In the genomic region with DNA sequence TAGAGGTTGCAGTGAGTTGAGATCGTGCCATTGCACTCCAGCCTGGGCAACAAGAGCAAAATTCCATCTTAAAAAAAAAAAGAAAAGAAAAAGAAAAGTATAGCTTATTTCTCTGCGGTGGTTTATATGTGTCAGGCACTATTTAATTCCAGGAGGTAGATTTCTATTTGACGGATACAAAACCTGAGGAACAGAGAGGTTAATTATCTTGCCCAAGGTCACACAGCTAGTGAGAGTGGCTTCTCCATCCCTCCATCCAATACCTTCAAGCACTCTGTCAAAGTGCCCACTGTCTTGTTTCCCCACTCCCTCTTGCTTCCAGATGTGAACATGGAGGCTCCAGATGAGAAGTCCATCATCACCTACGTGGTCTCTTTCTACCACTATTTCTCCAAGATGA, we compare ENCODE assay signal across 24 cellular contexts. TPM values are rescaled to one million over a fixed set of nuclear protein-coding genes. Genes with fewer than 3 reads are reported as not detected.
"Had no signal": no experiment of that assay in that cellular context is flagged by ENCODE, and none has a peak within 500 bp of the region (broad histone marks: within the 10 kb centered on the region; RNA-seq: fewer than 3 reads in every experiment).

No MANE protein-coding gene starts in this region.

- ATAC-seq: foreskin keratinocyte, heart right ventricle, left lung, left ventricle myocardium superior, lower lobe of right lung had no signal

- H3K36me3 ChIP-seq: heart right ventricle, left lung, lower lobe of right lung had no signal

- H3K4me3 ChIP-seq: coronary artery, dorsolateral prefrontal cortex, esophagus muscularis mucosa, heart right ventricle, left lung, lower lobe of right lung, mucosa of descending colon had no signal

- H3K4me1 Mint-ChIP-seq: mesothelial cell of epicardium had no signal

- H3K27me3 ChIP-seq: dorsolateral prefrontal cortex, esophagus muscularis mucosa had no signal

- H3K27ac Mint-ChIP-seq: mesothelial cell of epicardium, naive B cell had no signal

- H3K4me3 Mint-ChIP-seq: mesothelial cell of epicardium, naive B cell had no signal

- H3K9me3 Mint-ChIP-seq: mesothelial cell of epicardium had no signal

- H3K9me3 ChIP-seq: esophagus muscularis mucosa, heart right ventricle, left lung, lower lobe of right lung, mucosa of descending colon had no signal

- H3K36me3 Mint-ChIP-seq: mesothelial cell of epicardium, naive B cell had no signal

- H3K4me1 ChIP-seq: esophagus muscularis mucosa, foreskin keratinocyte, heart right ventricle, left lung, lower lobe of right lung had no signal

- H3K27ac ChIP-seq: coronary artery, dorsolateral prefrontal cortex, esophagus muscularis mucosa, foreskin keratinocyte, heart right ventricle, left lung, lower lobe of right lung had no signal

- DNase-seq: dermis blood vessel endothelial cell; dorsolateral prefrontal cortex; effector CD4-positive, alpha-beta T cell; effector memory CD4-positive, alpha-beta T cell; foreskin keratinocyte; glutamatergic neuron; heart right ventricle; hippocampal formation; left cardiac atrium; left lung; left ventricle myocardium superior; lower lobe of right lung; mesenchymal stem cell; mucosa of descending colon; naive B cell had no signal

- FAIRE-seq: colon, endothelial cell of umbilical vein, frontal cortex, islet of Langerhans, keratinocyte had no signal

RNA-seq across cellular contexts. Expression of gene SPTBN4, which starts 34.8 kb away (rescaled TPM):
- total RNA-seq: endothelial cell of umbilical vein, lung microvascular endothelial cell had no signal
